ENCODE assay signal across 8 cellular contexts in genomic region chr19:3627351-3627723, GRCh38. TPM values are rescaled to one million over a fixed set of nuclear protein-coding genes. Genes with fewer than 3 reads are reported as not detected.
DNase-seq lines count a peak whose midpoint lies in the region; ATAC-seq and TF ChIP-seq lines count a peak whose summit lies in the region.

No MANE protein-coding gene starts in this region.

- TF ChIP-seq POLR2A in upper lobe of left lung (IDR thresholded peaks at IDR 0.05), result no peak
- TF ChIP-seq POLR2A in uterus (IDR thresholded peaks at IDR 0.05), result no peak

- H3K27ac ChIP-seq in ascending aorta (peak overlapping the region; percentile 38 to 93), mesodermal cell (ENCODE audit: low read depth, low read length, severe bottlenecking) (no peak overlapping the region), upper lobe of left lung (peak overlapping the region in 3 of 4 donors; percentile 86 to 93 (median 92)), uterus (peak overlapping the region in 1 of 2 donors; percentile 91)

- H3K36me3 ChIP-seq in ascending aorta, result peaks cover 19 to 34% of the 10 kb centered on the region in 2 donors
- H3K36me3 ChIP-seq in mesodermal cell (ENCODE audit: control insufficient read depth, insufficient read depth, low read length), result peaks cover 19% of the 10 kb centered on the region
- peaks cover 2 to 31% (median 24%) of the 10 kb centered on the region in 4 donors for H3K36me3 ChIP-seq in upper lobe of left lung
- H3K36me3 ChIP-seq in uterus, result no peaks in the 10 kb centered on the region

- H3K4me1 ChIP-seq in ascending aorta (peaks cover 10 to 15% of the 10 kb centered on the region in 2 donors), mesodermal cell (ENCODE audit: control insufficient read depth, insufficient read depth, low read length, poor library complexity, severe bottlenecking) (peaks cover 9% of the 10 kb centered on the region), upper lobe of left lung (peaks cover 21 to 30% (median 23%) of the 10 kb centered on the region in 4 donors), uterus (peaks cover 7 to 10% of the 10 kb centered on the region in 2 donors)

- H3K4me1 Mint-ChIP-seq in activated naive CD4-positive, alpha-beta T cell treated with anti-CD3 and anti-CD28 coated beads, Interleukin-2, amount 50 U/mL, for 24 hours, result peaks cover 27% of the 10 kb centered on the region

- peak overlapping the region in 1 of 2 donors; percentile 33 for H3K4me3 ChIP-seq in ascending aorta
- H3K4me3 ChIP-seq in mesodermal cell (ENCODE audit: extremely low read depth, insufficient read depth, low read length, poor library complexity, severe bottlenecking), result peak overlapping the region; percentile 99
- H3K4me3 ChIP-seq in upper lobe of left lung, result peak overlapping the region in 3 of 4 donors; percentile 96 to 98 (median 97)
- no peak overlapping the region for H3K4me3 ChIP-seq in uterus

- no peak for TF ChIP-seq CTCF in ascending aorta (IDR thresholded peaks at IDR 0.05)
- no peak for TF ChIP-seq CTCF in upper lobe of left lung (IDR thresholded peaks at IDR 0.05)
- no peak for TF ChIP-seq CTCF in uterus (IDR thresholded peaks at IDR 0.05)

- H3K27me3 ChIP-seq in ascending aorta, result no peaks in the 10 kb centered on the region
- H3K27me3 ChIP-seq in upper lobe of left lung, result no peaks in the 10 kb centered on the region
- no peaks in the 10 kb centered on the region for H3K27me3 ChIP-seq in uterus

- ATAC-seq in upper lobe of left lung (ENCODE audit: low FRiP score in 2 of 2), result no peak

- H3K4me3 Mint-ChIP-seq in activated naive CD4-positive, alpha-beta T cell treated with anti-CD3 and anti-CD28 coated beads, Interleukin-2, amount 50 U/mL, for 24 hours, result peak overlapping the region; percentile 100

- H3K36me3 Mint-ChIP-seq in activated naive CD4-positive, alpha-beta T cell treated with anti-CD3 and anti-CD28 coated beads, Interleukin-2, amount 50 U/mL, for 24 hours, result peaks cover 3% of the 10 kb centered on the region

- H3K27ac Mint-ChIP-seq in activated naive CD4-positive, alpha-beta T cell treated with anti-CD3 and anti-CD28 coated beads, Interleukin-2, amount 50 U/mL, for 24 hours, result no peak overlapping the region

- no peak for TF ChIP-seq EP300 in upper lobe of left lung (IDR thresholded peaks at IDR 0.05)

- H3K9me3 Mint-ChIP-seq in activated naive CD4-positive, alpha-beta T cell treated with anti-CD3 and anti-CD28 coated beads, Interleukin-2, amount 50 U/mL, for 24 hours, result no peaks in the 10 kb centered on the region

- no peak for DNase-seq in activated naive CD4-positive, alpha-beta T cell treated with Interleukin-2 at 50 U/mL for 16 hours
- DNase-seq in ascending aorta (ENCODE audit: low spot score in 2 of 2), result no peak
- no peak for DNase-seq in upper lobe of left lung
- DNase-seq in hippocampal formation (lab: John Stamatoyannopoulos, UW), result no peak
- DNase-seq in uterus, result no peak
- DNase-seq in GM19240 (ENCODE audit: insufficient read length, low spot score), result no peak

- H3K27me3 Mint-ChIP-seq in activated naive CD4-positive, alpha-beta T cell treated with anti-CD3 and anti-CD28 coated beads, Interleukin-2, amount 50 U/mL, for 24 hours, result no peaks in the 10 kb centered on the region

- no peaks in the 10 kb centered on the region for H3K9me3 ChIP-seq in ascending aorta
- H3K9me3 ChIP-seq in mesodermal cell (ENCODE audit: control insufficient read depth, low read length), result no peaks in the 10 kb centered on the region
- H3K9me3 ChIP-seq in upper lobe of left lung, result no peaks in the 10 kb centered on the region
- no peaks in the 10 kb centered on the region for H3K9me3 ChIP-seq in uterus

- WGBS in mesodermal cell (ENCODE audit: insufficient coverage in 2 of 2), 2 experiments, result 71 to 100% methylated on average over 1 to 4 of the region's 7 CpGs
- 59 to 71% methylated on average over 5 to 7 of the region's 7 CpGs for WGBS in upper lobe of left lung, 2 donors

- intact Hi-C loops in ascending aorta (cut with DNase I) (loop anchor here (1.0 to 2.0 kb wide), 4 partner anchors 55 to 845 kb away; partner anchors contain the start of genes FZR1, HMG20B, PIP5K1C and SGTA), uterus (cut with DNase I; ENCODE audit: low total_unique reads) (no loop called here)

RNA-seq across cellular contexts. Expression of gene CACTIN, which starts 0.7 kb away (rescaled TPM):
- total RNA-seq in ascending aorta, result 57.6 TPM
- polyA plus RNA-seq in mesodermal cell (2013, experiment 1 of 2), result 23.3 TPM
- polyA plus RNA-seq in mesodermal cell (2013, experiment 2 of 2), result 18.3 TPM
- total RNA-seq in upper lobe of left lung, result 10 to 100 TPM; 21.5 to 97.4 (median 25.5) TPM
- total RNA-seq in uterus, result 10 to 100 TPM in 3 of 4 donors, 1 to 10 TPM in 1; 6.8 to 28.4 (median 20.7) TPM

RNA-seq across cellular contexts. Expression of gene TBXA2R, which starts 20.7 kb away (rescaled TPM):
- 37.8 TPM for total RNA-seq in ascending aorta
- 4.5 TPM for polyA plus RNA-seq in mesodermal cell (2013, experiment 1 of 2)
- polyA plus RNA-seq in mesodermal cell (2013, experiment 2 of 2), result 3.7 TPM
- total RNA-seq in upper lobe of left lung, result 1 to 10 TPM in 5 of 6 donors, under 1 TPM in 1; 0.49 to 7.0 (median 2.6) TPM
- total RNA-seq in uterus, result 1 to 10 TPM in 2 of 4 donors, not detected in 2; 2.6 to 7.3 TPM

RNA-seq across cellular contexts. Expression of gene GIPC3, which starts 42.1 kb away (rescaled TPM):
- total RNA-seq in ascending aorta, result 6.1 TPM
- 7.3 TPM for polyA plus RNA-seq in mesodermal cell (2013, experiment 1 of 2)
- polyA plus RNA-seq in mesodermal cell (2013, experiment 2 of 2), result 5.9 TPM
- 1 to 10 TPM in 5 of 6 donors, under 1 TPM in 1; 0.91 to 5.2 (median 1.4) TPM for total RNA-seq in upper lobe of left lung
- total RNA-seq in uterus, result 1 to 10 TPM in 1 of 4 donors, under 1 TPM in 1, not detected in 2; 0.07 to 4.0 TPM

RNA-seq across cellular contexts. Expression of gene HMG20B, which starts 54.6 kb away (rescaled TPM):
- total RNA-seq in ascending aorta (149 TPM), upper lobe of left lung (100 to 1,000 TPM in 2 of 6 donors, 10 to 100 TPM in 4; 79.5 to 183 (median 85.9) TPM), uterus (100 to 1,000 TPM in 1 of 4 donors, 10 to 100 TPM in 3; 52.9 to 232 (median 63.6) TPM)
- polyA plus RNA-seq in mesodermal cell (2013, experiment 1 of 2), result 94.2 TPM
- 82.1 TPM for polyA plus RNA-seq in mesodermal cell (2013, experiment 2 of 2)

Comparison
In these comparisons a context has a peak if more than half of its experiments do, and no peak if none do; other contexts are left out.
1. H3K4me3 ChIP-seq: peak in mesodermal cell (single experiment) and upper lobe of left lung (3 of 4); none in uterus (0 of 2).